In the genomic region with DNA sequence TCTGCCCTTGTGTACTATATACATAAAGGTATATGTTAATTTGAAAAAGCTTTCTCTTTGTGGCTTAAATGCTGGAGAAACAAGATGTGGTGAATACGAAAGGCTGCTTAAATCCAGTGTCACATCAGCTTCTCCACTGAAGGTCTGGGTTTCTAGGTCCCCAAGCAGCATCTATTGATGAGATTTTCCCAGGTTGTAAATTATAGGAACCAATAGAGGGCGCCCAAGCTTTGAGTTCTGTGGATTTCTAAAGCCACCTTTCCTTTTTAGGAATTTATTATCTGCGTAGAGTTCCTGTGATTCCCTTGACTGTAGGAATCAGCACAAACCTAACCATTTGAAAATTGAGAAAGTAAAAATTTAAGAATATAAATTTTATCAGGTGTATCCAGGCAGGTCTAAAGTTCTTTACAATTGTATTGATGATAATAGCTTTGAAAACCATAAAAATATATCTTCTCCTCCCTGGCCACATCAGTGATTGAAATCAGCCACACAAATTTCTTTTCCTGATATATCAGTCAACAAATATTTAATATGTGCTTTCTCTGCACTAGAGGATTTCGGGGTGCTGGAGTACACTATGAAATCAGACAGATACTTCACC, we compare ENCODE assay signal across 8 cellular contexts.
DNase-seq lines count a peak whose midpoint lies in the region; ATAC-seq and TF ChIP-seq lines count a peak whose summit lies in the region.

No MANE protein-coding gene starts in this region.

- H3K4me3 Mint-ChIP-seq in naive thymus-derived CD8-positive, alpha-beta T cell: no peak overlapping the region

- POLR2A ChIA-PET in A673 (lab: Charles Lee; ENCODE audit: low non-redundant PET): no interaction called here
- POLR2A ChIA-PET in GM10248 (lab: Yijun Ruan, JAX): no interaction called here
- POLR2A ChIA-PET in naive thymus-derived CD8-positive, alpha-beta T cell (lab: Charles Lee): no interaction called here

- no peaks in the 10 kb centered on the region for H3K79me2 ChIP-seq in fibroblast of lung (ENCODE audit: control insufficient read depth, insufficient read depth, low read length)
- no peaks in the 10 kb centered on the region for H3K79me2 ChIP-seq in smooth muscle cell (ENCODE audit: low read depth)

- BruUV-seq in A673 (replicated peaks; lab: Mats Ljungman, UMichigan): no TSS peak

- H3K9ac ChIP-seq in fibroblast of lung (ENCODE audit: insufficient read depth, low read length) (no peak overlapping the region), smooth muscle cell (ENCODE audit: low read depth) (no peak overlapping the region)

- H3K27me3 Mint-ChIP-seq in naive thymus-derived CD8-positive, alpha-beta T cell: peaks cover 0 to 4% (median 0%) of the 10 kb centered on the region in 5 donors

- peak; percentile 43 for DNase-seq in A673 (ENCODE audit: low spot score)
- DNase-seq in GM10248 (ENCODE audit: extremely low spot score): peak; percentile 37
- DNase-seq in OCI-M1 (lab: John Stamatoyannopoulos, UW): peak; percentile 61
- peak; percentile 16 to 47 for DNase-seq in fibroblast of lung (ENCODE audit: low read depth in 2 of 2)
- DNase-seq in smooth muscle cell (lab: John Stamatoyannopoulos, UW; ENCODE audit: unreplicated experiment): no peak
- no peak for DNase-seq in naive thymus-derived CD8-positive, alpha-beta T cell
- no peak for DNase-seq in NCI-H2107 treated with DMSO at 0.1 percent for 48 hours (lab: John Stamatoyannopoulos, UW; ENCODE audit: unreplicated experiment)

- H3K9me3 ChIP-seq in A673 (ENCODE audit: low read depth, low read length, poor library complexity, severe bottlenecking) (no peaks in the 10 kb centered on the region), fibroblast of lung (ENCODE audit: control insufficient read depth, insufficient read depth, low read depth, low read length) (no peaks in the 10 kb centered on the region), smooth muscle cell (replicated peaks; ENCODE audit: low read depth) (no peaks in the 10 kb centered on the region)

- peak; percentile 75 for TF ChIP-seq CTCF in A673 (conservative IDR thresholded peaks at IDR 0.05; ENCODE audit: low read depth, low read length)
- TF ChIP-seq CTCF in GM10248 (IDR thresholded peaks at IDR 0.05; ENCODE audit: control extremely low read depth, extremely low read depth, low read depth, missing control alignments): peak; percentile 58
- TF ChIP-seq CTCF in fibroblast of lung (conservative IDR thresholded peaks at IDR 0.05 in 1 of 2, IDR thresholded peaks at IDR 0.05 in 1 of 2; ENCODE audit: low read depth in 1 of 2, low read length in 2 of 2): peak; percentile 64 to 72
- peak; percentile 75 for TF ChIP-seq CTCF in smooth muscle cell (IDR thresholded peaks at IDR 0.05; ENCODE audit: borderline replicate concordance, insufficient read depth, poor library complexity, severe bottlenecking)

- H3K4me3 ChIP-seq in A673 (ENCODE audit: low read depth, low read length, poor library complexity, severe bottlenecking): no peak overlapping the region
- no peak overlapping the region for H3K4me3 ChIP-seq in fibroblast of lung (replicated peaks in 1 of 4; ENCODE audit: control extremely low read depth in 1 of 4, insufficient read depth in 1 of 4, low read depth in 3 of 4, low read length in 4 of 4)
- no peak overlapping the region for H3K4me3 ChIP-seq in smooth muscle cell

- no peak overlapping the region for H2AFZ ChIP-seq in fibroblast of lung (ENCODE audit: low read length)
- H2AFZ ChIP-seq in smooth muscle cell (ENCODE audit: low read depth): no peak overlapping the region

- CTCF ChIA-PET in A673 (lab: Charles Lee): interaction anchor here (0.6 to 1.4 kb wide), 5 partner anchors 19 to 481 kb away, joined by 3 to 5 read pairs (median 4); no protein-coding TSS in a partner anchor
- CTCF ChIA-PET in GM10248 (lab: Yijun Ruan, JAX): interaction anchor here (0.6 to 3.4 kb wide), 19 partner anchors 9 to 526 kb away, joined by 3 to 25 read pairs (median 4); no protein-coding TSS in a partner anchor

- H3K27ac Mint-ChIP-seq in naive thymus-derived CD8-positive, alpha-beta T cell: no peak overlapping the region

- no peaks in the 10 kb centered on the region for H3K4me1 Mint-ChIP-seq in naive thymus-derived CD8-positive, alpha-beta T cell

- intact Hi-C loops in A673 (cut with micrococcal nuclease; ENCODE audit: unreplicated experiment): loop anchor here (5.0 kb wide), 2 partner anchors 182 to 467 kb away; no protein-coding TSS in a partner anchor

- H3K27ac ChIP-seq in A673 (ENCODE audit: low read depth, low read length, poor library complexity, severe bottlenecking) (no peak overlapping the region), fibroblast of lung (ENCODE audit: insufficient read depth, low read length) (no peak overlapping the region), smooth muscle cell (ENCODE audit: low read depth) (no peak overlapping the region)

- H3K36me3 ChIP-seq in A673 (ENCODE audit: insufficient read depth, low read length, poor library complexity, severe bottlenecking): no peaks in the 10 kb centered on the region
- H3K36me3 ChIP-seq in fibroblast of lung (ENCODE audit: control insufficient read depth, insufficient read depth, low read length): no peaks in the 10 kb centered on the region
- no peaks in the 10 kb centered on the region for H3K36me3 ChIP-seq in smooth muscle cell (ENCODE audit: low read depth)

- H3K9me3 Mint-ChIP-seq in naive thymus-derived CD8-positive, alpha-beta T cell: no peaks in the 10 kb centered on the region

- no peaks in the 10 kb centered on the region for H3K27me3 ChIP-seq in A673 (replicated peaks; ENCODE audit: insufficient read depth, low read depth, low read length, poor library complexity)
- no peaks in the 10 kb centered on the region for H3K27me3 ChIP-seq in fibroblast of lung (ENCODE audit: control insufficient read depth, insufficient read depth, low read length)
- no peaks in the 10 kb centered on the region for H3K27me3 ChIP-seq in smooth muscle cell (ENCODE audit: low read depth)

- no peaks in the 10 kb centered on the region for H3F3A ChIP-seq in smooth muscle cell (ENCODE audit: low read depth)

- H3K36me3 Mint-ChIP-seq in naive thymus-derived CD8-positive, alpha-beta T cell: no peaks in the 10 kb centered on the region

- no peak for ATAC-seq in naive thymus-derived CD8-positive, alpha-beta T cell
- no peak for ATAC-seq in HG02840 (IDR thresholded peaks at IDR 0.05; ENCODE audit: low FRiP score, unreplicated experiment)

- H4K20me1 ChIP-seq in fibroblast of lung (ENCODE audit: control insufficient read depth, extremely low read depth, insufficient read depth, low read length) (no peaks in the 10 kb centered on the region), smooth muscle cell (ENCODE audit: low read depth) (no peaks in the 10 kb centered on the region)

- no peaks in the 10 kb centered on the region for H3K4me1 ChIP-seq in A673 (ENCODE audit: insufficient read depth, low read length, poor library complexity, severe bottlenecking)
- no peaks in the 10 kb centered on the region for H3K4me1 ChIP-seq in fibroblast of lung (ENCODE audit: control insufficient read depth, extremely low read depth, insufficient read depth, low read length)
- H3K4me1 ChIP-seq in smooth muscle cell (ENCODE audit: low read depth): no peaks in the 10 kb centered on the region

- 29% methylated on average over 4 of the region's 4 CpGs for WGBS in smooth muscle cell (ENCODE audit: low lambda C conversion rate)

- H3K4me2 ChIP-seq in fibroblast of lung (ENCODE audit: extremely low read depth, insufficient read depth, low read length) (no peak overlapping the region), smooth muscle cell (no peak overlapping the region)

Comparison
In these comparisons a context has a peak if more than half of its experiments do, and no peak if none do; other contexts are left out.
1. DNase-seq: peak in A673 (single experiment), GM10248 (single experiment), OCI-M1 (single experiment) and fibroblast of lung (2 of 2); none in smooth muscle cell (single experiment), naive thymus-derived CD8-positive, alpha-beta T cell (0 of 10) and NCI-H2107 treated with DMSO at 0.1 percent for 48 hours (single experiment).
2. Peak in every context shown above with its lines, with median percentiles within 50 percentile points of each other: CTCF ChIP-seq.